Comparison of ENCODE assay signal across 27 cellular contexts in the genomic region with DNA sequence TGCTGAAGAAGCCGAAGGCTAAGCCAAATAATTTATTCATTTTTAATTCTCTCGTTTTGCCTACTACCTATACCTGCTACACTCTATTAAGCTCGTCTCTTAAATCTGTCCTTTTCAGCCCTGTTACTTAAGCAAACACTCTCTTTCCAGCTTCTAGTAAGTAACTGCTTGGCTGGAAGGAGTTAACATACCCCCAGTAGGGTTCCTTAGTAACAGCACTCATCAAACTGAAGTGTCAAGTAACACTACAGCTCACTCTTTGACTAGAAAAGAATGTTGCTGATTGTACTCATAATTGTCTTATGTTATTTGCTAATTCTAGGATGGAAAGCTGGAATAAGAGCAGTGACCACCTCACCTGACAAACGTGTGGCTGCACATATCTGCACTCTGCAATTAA.
A peak's percentile ranks its signal among the peaks of the same experiment; 100 is the strongest.
DNase-seq lines count a peak whose midpoint lies in the region; ATAC-seq and TF ChIP-seq lines count a peak whose summit lies in the region.
"Had no signal": no experiment of that assay in that cellular context is flagged by ENCODE, and none has a peak within 500 bp of the region (broad histone marks: within the 10 kb centered on the region; RNA-seq: fewer than 3 reads in every experiment).

No MANE protein-coding gene starts in this region.

- no peak overlapping the region for H2AFZ ChIP-seq in GM23338

- H3K4me3 Mint-ChIP-seq in GM23338: no peak overlapping the region
- H3K4me3 Mint-ChIP-seq in progenitor cell of endocrine pancreas (ENCODE audit: low read depth): peak overlapping the region; percentile 33
- H3K4me3 Mint-ChIP-seq in effector memory CD8-positive, alpha-beta T cell: no peak overlapping the region
- H3K4me3 Mint-ChIP-seq: activated CD4-positive, alpha-beta memory T cell treated with anti-CD3 and anti-CD28 coated beads, Interleukin-2, amount 10 ng/mL, durations not matched to agents 7 days and 5 days; activated naive CD4-positive, alpha-beta T cell treated with anti-CD3 and anti-CD28 coated beads for 36 hours; activated T-helper 1 cell treated with anti-CD3 and anti-CD28 coated beads, Interleukin-12 subunit alpha, Interleukin-12 subunit beta, Interleukin-2, Interleukin-4 antibody, amounts not matched to agents 30 ng/mL and 10 ng/mL and 1 ng/mL, durations not matched to agents 14 hours and 24 hours and 36 hours; naive thymus-derived CD4-positive, alpha-beta T cell; T-helper 2 cell treated with Interferon-gamma antibody and Interleukin-4, amounts not matched to agents 5 μg/mL and 100 μg/mL, for 36 hours had no signal

- peaks cover 4% of the 10 kb centered on the region; the same call in 1 of the 2 replicates for H3K27me3 ChIP-seq in GM23338 (ENCODE audit: insufficient read depth)
- H3K27me3 ChIP-seq: BLaER1, esophagus squamous epithelium, foreskin keratinocyte, heart right ventricle, tibial artery had no signal

- peak; percentile 34 for ATAC-seq in GM23338
- ATAC-seq in effector memory CD8-positive, alpha-beta T cell (replicated peaks): no peak
- ATAC-seq: foreskin keratinocyte; heart right ventricle; lower lobe of right lung; naive thymus-derived CD4-positive, alpha-beta T cell; psoas muscle had no signal

- H3K4me1 Mint-ChIP-seq in GM23338: peaks cover 31% of the 10 kb centered on the region
- H3K4me1 Mint-ChIP-seq in progenitor cell of endocrine pancreas (ENCODE audit: low read depth): peaks cover 33% of the 10 kb centered on the region
- H3K4me1 Mint-ChIP-seq in effector memory CD8-positive, alpha-beta T cell (ENCODE audit: low read depth in 2 of 2): no peaks in the 10 kb centered on the region
- H3K4me1 Mint-ChIP-seq: activated CD4-positive, alpha-beta memory T cell treated with anti-CD3 and anti-CD28 coated beads, Interleukin-2, amount 10 ng/mL, durations not matched to agents 7 days and 5 days had no signal

- no peaks in the 10 kb centered on the region for H3K36me3 ChIP-seq in GM23338 (ENCODE audit: insufficient read depth)
- H3K36me3 ChIP-seq: BLaER1, esophagus squamous epithelium, heart right ventricle, lower lobe of right lung, tibial artery had no signal

- H3K27ac ChIP-seq in GM23338 (ENCODE audit: low read depth): no peak overlapping the region
- H3K27ac ChIP-seq: BLaER1, esophagus squamous epithelium, foreskin keratinocyte, heart right ventricle, lower lobe of right lung, psoas muscle, tibial artery had no signal

- H3K27me3 Mint-ChIP-seq in GM23338 (ENCODE audit: insufficient read depth, low read depth, poor library complexity) (peaks cover 7% of the 10 kb centered on the region), progenitor cell of endocrine pancreas (no peaks in the 10 kb centered on the region)
- H3K27me3 Mint-ChIP-seq in effector memory CD8-positive, alpha-beta T cell: no peaks in the 10 kb centered on the region
- H3K27me3 Mint-ChIP-seq: activated CD4-positive, alpha-beta memory T cell treated with anti-CD3 and anti-CD28 coated beads, Interleukin-2, amount 10 ng/mL, durations not matched to agents 7 days and 5 days had no signal

- H3K27ac Mint-ChIP-seq in GM23338: no peak overlapping the region
- H3K27ac Mint-ChIP-seq in progenitor cell of endocrine pancreas: peak overlapping the region; percentile 94
- no peak overlapping the region for H3K27ac Mint-ChIP-seq in effector memory CD8-positive, alpha-beta T cell
- H3K27ac Mint-ChIP-seq: activated CD4-positive, alpha-beta memory T cell treated with anti-CD3 and anti-CD28 coated beads, Interleukin-2, amount 10 ng/mL, durations not matched to agents 7 days and 5 days; activated naive CD4-positive, alpha-beta T cell treated with anti-CD3 and anti-CD28 coated beads for 36 hours; activated T-helper 1 cell treated with anti-CD3 and anti-CD28 coated beads, Interleukin-12 subunit alpha, Interleukin-12 subunit beta, Interleukin-2, Interleukin-4 antibody, amounts not matched to agents 30 ng/mL and 10 ng/mL and 1 ng/mL, durations not matched to agents 14 hours and 24 hours and 36 hours; T-helper 2 cell treated with Interferon-gamma antibody and Interleukin-4, amounts not matched to agents 5 μg/mL and 100 μg/mL, for 36 hours had no signal

- H4K20me1 ChIP-seq in GM23338 (replicated peaks; ENCODE audit: insufficient read depth): no peaks in the 10 kb centered on the region
- H4K20me1 ChIP-seq: BLaER1 had no signal

- intact Hi-C loops in head of caudate nucleus (cut with DNase I): no loop called here

- H3K4me3 ChIP-seq in GM23338 (no peak overlapping the region), choroid plexus epithelial cell (ENCODE audit: low read depth, low read length) (no peak overlapping the region)
- H3K4me3 ChIP-seq: BLaER1, esophagus squamous epithelium, heart right ventricle, lower lobe of right lung, psoas muscle, tibial artery had no signal

- H3K9me2 ChIP-seq in GM23338 (ENCODE audit: insufficient read depth): no peaks in the 10 kb centered on the region

- TF ChIP-seq CTCF in GM23338 (conservative IDR thresholded peaks at IDR 0.05; ENCODE audit: low read depth in 2 of 2) (no peak), choroid plexus epithelial cell (conservative IDR thresholded peaks at IDR 0.05; ENCODE audit: low read depth, low read length) (no peak), progenitor cell of endocrine pancreas (IDR thresholded peaks at IDR 0.05; ENCODE audit: unreplicated experiment) (no peak)

- peaks cover 13% of the 10 kb centered on the region for H3K9me3 Mint-ChIP-seq in GM23338
- H3K9me3 Mint-ChIP-seq in progenitor cell of endocrine pancreas (ENCODE audit: low read depth): peaks cover 29% of the 10 kb centered on the region
- peaks cover 0 to 12% of the 10 kb centered on the region in 2 donors for H3K9me3 Mint-ChIP-seq in effector memory CD8-positive, alpha-beta T cell
- H3K9me3 Mint-ChIP-seq: activated CD4-positive, alpha-beta memory T cell treated with anti-CD3 and anti-CD28 coated beads, Interleukin-2, amount 10 ng/mL, durations not matched to agents 7 days and 5 days; activated T-helper 1 cell treated with anti-CD3 and anti-CD28 coated beads, Interleukin-12 subunit alpha, Interleukin-12 subunit beta, Interleukin-2, Interleukin-4 antibody, amounts not matched to agents 30 ng/mL and 10 ng/mL and 1 ng/mL, durations not matched to agents 14 hours and 24 hours and 36 hours; T-helper 2 cell treated with Interferon-gamma antibody and Interleukin-4, amounts not matched to agents 5 μg/mL and 100 μg/mL, for 36 hours had no signal

- H3F3A ChIP-seq in GM23338 (replicated peaks; ENCODE audit: low read depth): peaks cover 5% of the 10 kb centered on the region; the same call in 1 of the 2 replicates

- DNase-seq in GM23338 (ENCODE audit: low spot score) (peak; percentile 40), NCI-H1436 treated with DMSO at 0.1 percent for 48 hours (lab: John Stamatoyannopoulos, UW) (peak; percentile 32), choroid plexus epithelial cell (ENCODE audit: low read depth) (peak; percentile 12), progenitor cell of endocrine pancreas (ENCODE audit: low spot score, unreplicated experiment) (no peak), COLO829 (ENCODE audit: low spot score) (no peak), head of caudate nucleus (no peak)
- DNase-seq in effector memory CD8-positive, alpha-beta T cell: no peak
- DNase-seq: activated CD4-positive, alpha-beta memory T cell treated with anti-CD3 and anti-CD28 coated beads, Interleukin-2, amount 10 ng/mL, durations not matched to agents 7 days and 5 days; activated CD8-positive, alpha-beta memory T cell treated with anti-CD3 and anti-CD28 coated beads, Interleukin-2, amount 50 U/mL, for 4 hours; activated naive CD4-positive, alpha-beta T cell treated with anti-CD3 and anti-CD28 coated beads for 36 hours; caudate nucleus; esophagus squamous epithelium; foreskin keratinocyte; heart right ventricle; KBM-7; lower lobe of right lung; naive thymus-derived CD4-positive, alpha-beta T cell; NCI-H1694; NCI-H526; occipital lobe; psoas muscle; SIG-M5; stimulated activated CD4-positive, alpha-beta T cell treated with anti-CD3 and anti-CD28 coated beads, Interleukin-4, amount 100 ng/mL, for 24 hours; tibial artery had no signal

- peaks cover 16% of the 10 kb centered on the region for H3K4me1 ChIP-seq in GM23338 (ENCODE audit: insufficient read depth)
- H3K4me1 ChIP-seq: esophagus squamous epithelium, foreskin keratinocyte, heart right ventricle, lower lobe of right lung, psoas muscle, tibial artery had no signal

- H3K4me2 ChIP-seq in GM23338: no peak overlapping the region
- H3K4me2 ChIP-seq: BLaER1 had no signal

- H3K36me3 Mint-ChIP-seq in GM23338 (ENCODE audit: low read depth) (peaks cover 3% of the 10 kb centered on the region; the same call in 2 of the 3 replicates), progenitor cell of endocrine pancreas (ENCODE audit: insufficient read depth) (peaks cover 25% of the 10 kb centered on the region)
- H3K36me3 Mint-ChIP-seq in effector memory CD8-positive, alpha-beta T cell (ENCODE audit: insufficient read depth): peaks cover 2% of the 10 kb centered on the region

- H3K79me2 ChIP-seq in GM23338 (replicated peaks; ENCODE audit: insufficient read depth): no peaks in the 10 kb centered on the region

TF ChIP-seq in GM23338, 12 proteins besides CTCF, POLR2A, EP300 and RAD21 (continues in another document):
- no peak for TF ChIP-seq POLR2AphosphoS5 (IDR thresholded peaks at IDR 0.05; ENCODE audit: low read depth)
- TF ChIP-seq ZNF114 (CRISPR knock-in tag; IDR thresholded peaks at IDR 0.05): no peak
- no peak for TF ChIP-seq JUNB (IDR thresholded peaks at IDR 0.05; ENCODE audit: unreplicated experiment)

Comparison
In these comparisons a context has a peak if more than half of its experiments do, and no peak if none do; other contexts are left out.
1. DNase-seq: peak in GM23338 (single experiment), NCI-H1436 treated with DMSO at 0.1 percent for 48 hours (single experiment) and choroid plexus epithelial cell (single experiment); none in progenitor cell of endocrine pancreas (single experiment), COLO829 (single experiment), effector memory CD8-positive, alpha-beta T cell (0 of 3) and head of caudate nucleus (0 of 42).